ENCODE assay signal across 7 cellular contexts in the genomic region with DNA sequence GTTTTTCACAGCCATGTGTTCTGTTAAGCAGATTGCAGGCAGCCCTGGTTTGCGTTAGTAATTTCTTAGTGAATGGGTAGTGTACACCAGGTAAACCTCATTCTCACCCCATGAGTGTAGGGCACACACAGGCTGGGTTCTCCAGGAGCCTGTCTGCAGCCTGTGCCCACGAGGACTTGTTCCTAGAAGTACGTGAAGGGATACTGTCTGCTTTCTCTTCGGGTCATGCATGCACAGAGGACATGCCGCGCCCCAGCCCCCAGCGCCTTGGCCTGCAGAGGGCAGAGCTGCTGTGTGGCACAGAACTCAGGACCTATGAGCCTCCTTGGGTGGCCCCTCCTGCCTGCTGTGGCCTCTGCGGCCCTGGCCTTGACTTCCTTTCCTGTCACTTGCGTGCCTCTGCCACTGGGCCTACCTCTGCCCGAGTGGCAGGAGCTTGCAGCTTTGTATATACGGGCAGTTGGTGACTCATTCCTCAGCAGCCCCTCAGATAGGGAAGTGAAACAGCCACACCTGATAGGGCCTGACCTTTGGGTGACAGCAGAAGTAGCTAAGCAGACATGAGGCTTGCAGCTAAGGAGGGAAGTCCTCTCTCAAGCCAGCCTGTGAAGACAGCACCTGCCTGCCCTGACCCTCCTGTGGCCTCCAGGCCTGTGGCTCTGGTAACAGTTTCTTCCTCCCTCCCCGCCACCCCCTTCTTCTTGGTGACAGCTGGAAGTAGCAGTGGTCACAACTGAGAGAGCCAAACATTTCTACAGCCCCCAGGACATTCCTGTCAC. TPM values are rescaled to one million over a fixed set of nuclear protein-coding genes. Genes with fewer than 3 reads are reported as not detected.
DNase-seq lines count a peak whose midpoint lies in the region; ATAC-seq and TF ChIP-seq lines count a peak whose summit lies in the region.

No MANE protein-coding gene starts in this region.

- H3K9me3 Mint-ChIP-seq in activated T-cell treated with anti-CD3 and anti-CD28 coated beads, Interleukin-2, amount 50 U/mL, for 4 hours: no peaks in the 10 kb centered on the region

- H3K9me3 ChIP-seq in upper lobe of left lung: no peaks in the 10 kb centered on the region

- H3K4me3 ChIP-seq in fibroblast of pulmonary artery (replicated peaks; ENCODE audit: low read depth, low read length) (no peak overlapping the region), upper lobe of left lung (peak overlapping the region in 1 of 4 donors; percentile 20)

- DNase-seq in NOMO-1 treated with dmso at 0.1 percent for 144 hours (lab: John Stamatoyannopoulos, UW; ENCODE audit: unreplicated experiment) (peak; percentile 99), fibroblast of pulmonary artery (ENCODE audit: low read depth) (peak; percentile 53), omental fat pad (ENCODE audit: low spot score) (peak; percentile 32), upper lobe of left lung (peak; percentile 94 to 97)
- DNase-seq in activated T-cell treated with anti-CD3 and anti-CD28 coated beads, Interleukin-2, amount 50 U/mL, for 4 hours: peak; percentile 28

- H3K4me1 Mint-ChIP-seq in activated T-cell treated with anti-CD3 and anti-CD28 coated beads, Interleukin-2, amount 50 U/mL, for 4 hours (ENCODE audit: low read depth): peaks cover 36% of the 10 kb centered on the region

- peak in 3 of 4 donors; percentile 7 to 94 (median 91) for TF ChIP-seq EP300 in upper lobe of left lung (IDR thresholded peaks at IDR 0.05)

- H3K27me3 ChIP-seq in upper lobe of left lung: no peaks in the 10 kb centered on the region

- TF ChIP-seq CTCF in fibroblast of pulmonary artery (IDR thresholded peaks at IDR 0.05; ENCODE audit: low read length, missing control alignments): peak; percentile 47
- TF ChIP-seq CTCF in omental fat pad (IDR thresholded peaks at IDR 0.05): no peak
- peak; percentile 62 to 95 (median 84) for TF ChIP-seq CTCF in upper lobe of left lung (IDR thresholded peaks at IDR 0.05)

- WGBS in upper lobe of left lung, 2 donors: 20 to 31% methylated on average over 5 to 11 of the region's 12 CpGs

- ATAC-seq in GM18508 (IDR thresholded peaks at IDR 0.05; ENCODE audit: insufficient read depth, unreplicated experiment) (peak; percentile 66), HG02763 (IDR thresholded peaks at IDR 0.05; ENCODE audit: unreplicated experiment) (peak; percentile 65), omental fat pad (ENCODE audit: low FRiP score) (peak; percentile 60), upper lobe of left lung (ENCODE audit: low FRiP score in 2 of 2) (peak; percentile 67 to 85)
- peak; percentile 72 to 78 for ATAC-seq in activated T-cell treated with anti-CD3 and anti-CD28 coated beads, Interleukin-2, amount 50 U/mL, for 4 hours

- H3K27me3 Mint-ChIP-seq in activated T-cell treated with anti-CD3 and anti-CD28 coated beads, Interleukin-2, amount 50 U/mL, for 4 hours (ENCODE audit: low read depth): no peaks in the 10 kb centered on the region

- H3K36me3 ChIP-seq in upper lobe of left lung: no peaks in the 10 kb centered on the region

- H3K27ac ChIP-seq in upper lobe of left lung: peak overlapping the region; percentile 92 to 95 (median 93)

- H3K4me3 Mint-ChIP-seq in activated T-cell treated with anti-CD3 and anti-CD28 coated beads, Interleukin-2, amount 50 U/mL, for 4 hours: no peak overlapping the region

- peak in 1 of 4 donors; percentile 40 for TF ChIP-seq POLR2A in upper lobe of left lung (IDR thresholded peaks at IDR 0.05)

- H3K4me1 ChIP-seq in upper lobe of left lung: peaks cover 60 to 71% (median 66%) of the 10 kb centered on the region in 4 donors

- peaks cover 2% of the 10 kb centered on the region for H3K36me3 Mint-ChIP-seq in activated T-cell treated with anti-CD3 and anti-CD28 coated beads, Interleukin-2, amount 50 U/mL, for 4 hours (ENCODE audit: insufficient read depth)

RNA-seq across cellular contexts. Expression of a gene that starts 19.5 kb away (rescaled TPM):
- total RNA-seq in activated T-cell treated with anti-CD3 and anti-CD28 coated beads, Interleukin-2, amount 50 U/mL, for 4 hours: 10 to 100 TPM; 15.4 to 17.9 (median 17.8) TPM
- total RNA-seq in omental fat pad: 10 to 100 TPM in 3 of 4 donors, 1 to 10 TPM in 1; 9.7 to 21.5 (median 13.6) TPM
- 10 to 100 TPM in 4 of 6 donors, 1 to 10 TPM in 2; 8.2 to 21.0 (median 12.6) TPM for total RNA-seq in upper lobe of left lung

RNA-seq across cellular contexts. Expression of a gene that starts 47.6 kb away (rescaled TPM):
- total RNA-seq in activated T-cell treated with anti-CD3 and anti-CD28 coated beads, Interleukin-2, amount 50 U/mL, for 4 hours: 1 to 10 TPM in 2 of 3 donors, under 1 TPM in 1; 0.90 to 6.7 (median 1.8) TPM
- total RNA-seq in omental fat pad (1 to 10 TPM in 3 of 4 donors, under 1 TPM in 1; 0.60 to 4.6 (median 2.6) TPM), upper lobe of left lung (10 to 100 TPM in 1 of 6 donors, 1 to 10 TPM in 5; 1.0 to 12.3 (median 3.0) TPM)

Comparison
In these comparisons a context has a peak if more than half of its experiments do, and no peak if none do; other contexts are left out.
1. DNase-seq: peak in every context shown above with its lines; median percentile 99 in NOMO-1 treated with dmso at 0.1 percent for 144 hours; 96 in upper lobe of left lung; 53 in fibroblast of pulmonary artery; 32 in omental fat pad; 28 in activated T-cell treated with anti-CD3 and anti-CD28 coated beads, Interleukin-2, amount 50 U/mL, for 4 hours.
2. CTCF ChIP-seq: peak in fibroblast of pulmonary artery (single experiment) and upper lobe of left lung (6 of 6); none in omental fat pad (0 of 3).
3. Peak in every context shown above with its lines, with median percentiles within 50 percentile points of each other: ATAC-seq.